Comparison of ENCODE assay signal across 11 cellular contexts in the genomic region with DNA sequence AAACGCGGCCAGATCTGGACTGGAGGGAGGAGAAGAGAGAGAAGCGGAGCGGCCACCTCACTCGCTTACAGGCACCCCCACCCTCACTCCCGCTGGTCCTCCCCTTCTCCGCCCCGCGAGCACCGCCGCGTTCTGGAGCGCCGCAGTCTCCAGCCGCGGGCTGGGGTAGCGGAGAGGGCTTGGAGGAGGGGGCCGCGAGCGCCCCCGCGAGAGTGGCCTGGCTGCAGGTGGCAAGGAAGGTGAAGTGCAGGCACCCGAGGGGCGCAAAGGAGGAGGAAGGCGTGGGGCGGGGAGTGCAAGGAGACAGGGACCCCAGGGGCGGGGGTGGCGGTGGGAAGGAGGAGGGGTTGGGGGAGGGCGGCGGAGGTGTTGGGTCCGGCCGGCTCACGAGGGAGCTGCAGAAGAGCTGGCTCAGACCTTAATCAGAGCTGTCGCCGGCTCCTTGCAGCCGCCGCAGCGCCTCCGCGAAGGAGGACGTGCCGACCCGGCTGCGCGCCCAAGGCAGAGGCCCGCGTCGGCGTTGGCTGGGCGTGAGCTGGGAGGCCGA. TPM values are rescaled to one million over a fixed set of nuclear protein-coding genes. Genes with fewer than 3 reads are reported as not detected.
DNase-seq lines count a peak whose midpoint lies in the region; ATAC-seq and TF ChIP-seq lines count a peak whose summit lies in the region.
"Had no signal": no experiment of that assay in that cellular context is flagged by ENCODE, and none has a peak within 500 bp of the region (broad histone marks: within the 10 kb centered on the region; RNA-seq: fewer than 3 reads in every experiment).

A gene with protein sequence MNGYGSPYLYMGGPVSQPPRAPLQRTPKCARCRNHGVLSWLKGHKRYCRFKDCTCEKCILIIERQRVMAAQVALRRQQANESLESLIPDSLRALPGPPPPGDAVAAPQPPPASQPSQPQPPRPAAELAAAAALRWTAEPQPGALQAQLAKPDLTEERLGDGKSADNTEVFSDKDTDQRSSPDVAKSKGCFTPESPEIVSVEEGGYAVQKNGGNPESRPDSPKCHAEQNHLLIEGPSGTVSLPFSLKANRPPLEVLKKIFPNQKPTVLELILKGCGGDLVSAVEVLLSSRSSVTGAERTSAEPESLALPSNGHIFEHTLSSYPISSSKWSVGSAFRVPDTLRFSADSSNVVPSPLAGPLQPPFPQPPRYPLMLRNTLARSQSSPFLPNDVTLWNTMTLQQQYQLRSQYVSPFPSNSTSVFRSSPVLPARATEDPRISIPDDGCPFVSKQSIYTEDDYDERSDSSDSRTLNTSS (plus strand): TSS at position 398 of the 547 bp plus-strand sequence. CDS start 347 bp downstream, outside the sequence.

- H3K27me3 ChIP-seq in hepatocyte: peaks cover 98% of the 10 kb centered on the region
- H3K27me3 ChIP-seq in smooth muscle cell (ENCODE audit: low read depth): peaks cover 100% of the 10 kb centered on the region

- ATAC-seq in GM18870 (IDR thresholded peaks at IDR 0.05; ENCODE audit: unreplicated experiment) (no peak), GM19023 (IDR thresholded peaks at IDR 0.05; ENCODE audit: unreplicated experiment) (no peak), GM21447 (IDR thresholded peaks at IDR 0.05; ENCODE audit: unreplicated experiment) (no peak)

- H3K4me2 ChIP-seq in hepatocyte (peak within 1 kb of the TSS; percentile 78), smooth muscle cell (peak within 1 kb of the TSS; percentile 51)
- H3K4me2 ChIP-seq: BLaER1 had no signal

- 1% methylated on average over 14 of the region's 51 CpGs for WGBS in hepatocyte (ENCODE audit: low lambda C conversion rate, missing lambda C conversion rate)
- under 1% methylated on average over 35 of the region's 51 CpGs for WGBS in smooth muscle cell (ENCODE audit: low lambda C conversion rate)

- H4K20me1 ChIP-seq in hepatocyte (ENCODE audit: insufficient read depth, poor library complexity, severe bottlenecking): no peaks in the 10 kb centered on the region
- H4K20me1 ChIP-seq in smooth muscle cell (ENCODE audit: low read depth): no peaks in the 10 kb centered on the region
- H4K20me1 ChIP-seq: BLaER1 had no signal

- peak; percentile 38 for DNase-seq in activated CD4-positive, alpha-beta T cell treated with anti-CD3 and anti-CD28 coated beads for 48 hours
- no peak for DNase-seq in activated CD4-positive, alpha-beta T cell treated with anti-CD3 and anti-CD28 coated beads, Interleukin-2, amount 50 U/mL, for 1 hour
- DNase-seq in NCI-H69 (lab: John Stamatoyannopoulos, UW) (peak; percentile 57), hepatocyte (ENCODE audit: low spot score) (no peak), smooth muscle cell (lab: John Stamatoyannopoulos, UW; ENCODE audit: unreplicated experiment) (no peak)

- H3K27ac ChIP-seq in hepatocyte: no peak within 1 kb of the TSS
- H3K27ac ChIP-seq in smooth muscle cell (ENCODE audit: low read depth): no peak within 1 kb of the TSS
- H3K27ac ChIP-seq: BLaER1 had no signal

- H3K9ac ChIP-seq in smooth muscle cell (ENCODE audit: low read depth): no peak within 1 kb of the TSS
- H3K9ac ChIP-seq: BLaER1 had no signal

- TF ChIP-seq CTCF in hepatocyte (IDR thresholded peaks at IDR 0.05; ENCODE audit: poor library complexity) (no peak), smooth muscle cell (IDR thresholded peaks at IDR 0.05; ENCODE audit: borderline replicate concordance, insufficient read depth, poor library complexity, severe bottlenecking) (no peak)

- H3K4me3 ChIP-seq in hepatocyte (no peak within 1 kb of the TSS), smooth muscle cell (no peak within 1 kb of the TSS)
- H3K4me3 ChIP-seq: BLaER1 had no signal

- H3K36me3 ChIP-seq in hepatocyte (replicated peaks; ENCODE audit: insufficient read depth, low read depth): no peaks in the 10 kb centered on the region
- no peaks in the 10 kb centered on the region for H3K36me3 ChIP-seq in smooth muscle cell (ENCODE audit: low read depth)

- H3K4me1 ChIP-seq in hepatocyte (ENCODE audit: insufficient read depth): peaks cover 25% of the 10 kb centered on the region
- peaks cover 47% of the 10 kb centered on the region for H3K4me1 ChIP-seq in smooth muscle cell (ENCODE audit: low read depth)
- H3K4me1 ChIP-seq: BLaER1 had no signal

- no peaks in the 10 kb centered on the region for H3K9me2 ChIP-seq in hepatocyte (replicated peaks; ENCODE audit: insufficient read depth)

- no peaks in the 10 kb centered on the region for H3F3A ChIP-seq in smooth muscle cell (ENCODE audit: low read depth)

- H3K79me2 ChIP-seq in hepatocyte (no peaks in the 10 kb centered on the region), smooth muscle cell (ENCODE audit: low read depth) (no peaks in the 10 kb centered on the region)

- H2AFZ ChIP-seq in hepatocyte: peak within 1 kb of the TSS; percentile 56
- H2AFZ ChIP-seq in smooth muscle cell (ENCODE audit: low read depth): no peak within 1 kb of the TSS

- no peaks in the 10 kb centered on the region for H3K9me3 ChIP-seq in hepatocyte (ENCODE audit: low read depth)
- H3K9me3 ChIP-seq in smooth muscle cell (replicated peaks; ENCODE audit: low read depth): no peaks in the 10 kb centered on the region

RNA-seq across cellular contexts. Expression of the gene that starts here (rescaled TPM):
- not detected in 2 replicates for total RNA-seq in hepatocyte
- polyA plus RNA-seq in hepatocyte: 0.28 TPM in 1 of 2 replicates, not detected in the other
- not detected in 2 replicates for total RNA-seq in smooth muscle cell
- polyA plus RNA-seq in smooth muscle cell: not detected in 2 replicates
- total RNA-seq: fibroblast of lung, pulmonary artery endothelial cell had no signal
- polyA plus RNA-seq: fibroblast of lung had no signal

Comparison
In these comparisons a context has a peak if more than half of its experiments do, and no peak if none do; other contexts are left out.
1. DNase-seq: peak in activated CD4-positive, alpha-beta T cell treated with anti-CD3 and anti-CD28 coated beads for 48 hours (single experiment) and NCI-H69 (single experiment); none in activated CD4-positive, alpha-beta T cell treated with anti-CD3 and anti-CD28 coated beads, Interleukin-2, amount 50 U/mL, for 1 hour (single experiment), hepatocyte (single experiment) and smooth muscle cell (single experiment).